ENCODE assay signal across 1 cellular context in the genomic region with DNA sequence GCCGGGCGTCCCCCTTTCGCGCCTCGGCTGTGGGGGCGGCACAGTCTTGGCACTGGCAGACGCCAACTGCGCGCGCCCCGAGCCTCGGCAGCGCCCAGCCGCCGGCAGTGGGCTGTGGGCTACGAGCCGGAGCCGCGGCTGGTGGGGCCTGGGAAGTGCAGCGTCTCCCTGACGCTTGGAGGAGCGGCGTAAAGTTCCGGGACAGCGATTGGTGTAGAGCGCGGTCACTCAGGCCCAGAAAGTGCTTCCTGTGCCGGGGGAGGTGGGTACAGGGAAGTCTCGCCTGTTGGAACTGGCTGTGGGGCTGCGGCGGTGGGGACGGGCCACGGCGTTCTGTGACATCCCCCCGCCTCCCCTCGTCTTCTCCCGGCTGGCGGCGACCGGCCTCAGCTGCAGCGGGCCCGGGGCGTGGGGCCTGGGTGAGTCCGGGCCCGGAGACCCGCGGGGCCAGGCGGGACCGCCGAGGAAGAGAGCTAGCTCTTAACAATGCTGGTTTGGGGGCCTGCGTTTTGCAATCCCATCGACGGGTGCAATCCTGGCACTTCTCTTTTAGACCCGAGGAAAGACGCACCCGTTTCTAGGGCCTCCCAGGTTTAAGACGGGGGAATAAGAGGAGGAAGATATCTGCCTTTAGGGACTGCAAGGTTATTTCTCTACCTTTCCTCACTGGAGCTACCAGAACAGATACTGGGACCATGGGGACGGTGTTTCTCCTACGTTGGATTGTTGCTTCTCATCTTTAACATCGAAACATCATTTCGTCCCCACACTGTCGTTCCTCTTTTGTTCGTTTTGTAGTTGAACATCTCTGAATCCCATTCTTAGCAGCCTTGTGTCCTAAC.
TF ChIP-seq lines count a peak whose summit lies in the region.

TSS of gene RWDD4 (minus strand) at position 157 of the 842 bp plus-strand sequence. CDS start 233 bp downstream, outside the sequence.
TSS of gene TRAPPC11 (plus strand) at position 265 of the 842 bp plus-strand sequence. CDS start 4,575 bp downstream, outside the sequence.

TF ChIP-seq in K562, 482 proteins besides CTCF, POLR2A, EP300 and RAD21 (continued from another document and continues in another):
- TF ChIP-seq, protein P1, sequence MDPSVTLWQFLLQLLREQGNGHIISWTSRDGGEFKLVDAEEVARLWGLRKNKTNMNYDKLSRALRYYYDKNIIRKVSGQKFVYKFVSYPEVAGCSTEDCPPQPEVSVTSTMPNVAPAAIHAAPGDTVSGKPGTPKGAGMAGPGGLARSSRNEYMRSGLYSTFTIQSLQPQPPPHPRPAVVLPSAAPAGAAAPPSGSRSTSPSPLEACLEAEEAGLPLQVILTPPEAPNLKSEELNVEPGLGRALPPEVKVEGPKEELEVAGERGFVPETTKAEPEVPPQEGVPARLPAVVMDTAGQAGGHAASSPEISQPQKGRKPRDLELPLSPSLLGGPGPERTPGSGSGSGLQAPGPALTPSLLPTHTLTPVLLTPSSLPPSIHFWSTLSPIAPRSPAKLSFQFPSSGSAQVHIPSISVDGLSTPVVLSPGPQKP (CRISPR knock-in tag; IDR thresholded peaks at IDR 0.05): no peak
- TF ChIP-seq ZNF311 (CRISPR knock-in tag; IDR thresholded peaks at IDR 0.05) (no peak), NFATC3 (IDR thresholded peaks at IDR 0.05) (no peak), NFRKB (IDR thresholded peaks at IDR 0.05; ENCODE audit: low read depth) (no peak), BMI1 (IDR thresholded peaks at IDR 0.05; ENCODE audit: low read length) (no peak), HES1 (IDR thresholded peaks at IDR 0.05; ENCODE audit: low read depth) (no peak), FOXJ2 (tag; IDR thresholded peaks at IDR 0.05) (no peak), RB1 (IDR thresholded peaks at IDR 0.05; ENCODE audit: low read depth) (no peak), HNRNPLL (IDR thresholded peaks at IDR 0.05; ENCODE audit: low read depth, low read length, poor library complexity, severe bottlenecking) (peak; percentile 57), ZNF197 (CRISPR knock-in tag; IDR thresholded peaks at IDR 0.05; ENCODE audit: low read depth) (no peak), SMAD3 (CRISPR knock-in tag; conservative IDR thresholded peaks at IDR 0.05) (no peak), ZNF263 (CRISPR knock-in tag; IDR thresholded peaks at IDR 0.05; ENCODE audit: borderline replicate concordance) (no peak; the same call in 1 of the 2 replicates), LCOR (CRISPR knock-in tag; IDR thresholded peaks at IDR 0.05) (no peak), ZNF592 (IDR thresholded peaks at IDR 0.05) (no peak), HDAC8 (tag; IDR thresholded peaks at IDR 0.05) (no peak), ATF2 (CRISPR knock-in tag; IDR thresholded peaks at IDR 0.05) (no peak), PRMT5 (CRISPR knock-in tag; IDR thresholded peaks at IDR 0.05) (no peak), TRIM28 (IDR thresholded peaks at IDR 0.05) (no peak; the same call in 1 of the 2 replicates), ZNF79 (CRISPR knock-in tag; IDR thresholded peaks at IDR 0.05; ENCODE audit: low read depth) (no peak), IFI16 (CRISPR knock-in tag; IDR thresholded peaks at IDR 0.05) (no peak), ETV1 (tag; conservative IDR thresholded peaks at IDR 0.05; ENCODE audit: low read depth) (no peak), RBM39 (optimal IDR thresholded peaks at IDR 0.05; ENCODE audit: low read depth, low read length) (no peak), XRCC3 (IDR thresholded peaks at IDR 0.05) (no peak), PTTG1 (tag; IDR thresholded peaks at IDR 0.05; ENCODE audit: low read depth) (no peak), PURB (CRISPR knock-in tag; IDR thresholded peaks at IDR 0.05; ENCODE audit: low read depth) (no peak), NCOA1 (IDR thresholded peaks at IDR 0.05; ENCODE audit: low read depth) (no peak), ZNF354B (CRISPR knock-in tag; IDR thresholded peaks at IDR 0.05) (no peak), CBX5 (IDR thresholded peaks at IDR 0.05; ENCODE audit: borderline replicate concordance, low read depth) (no peak), SMAD1 (IDR thresholded peaks at IDR 0.05; ENCODE audit: low read depth, low read length, partially characterized antibody) (no peak), HMG20A (CRISPR knock-in tag; conservative IDR thresholded peaks at IDR 0.05) (no peak)
- TF ChIP-seq, protein P2, sequence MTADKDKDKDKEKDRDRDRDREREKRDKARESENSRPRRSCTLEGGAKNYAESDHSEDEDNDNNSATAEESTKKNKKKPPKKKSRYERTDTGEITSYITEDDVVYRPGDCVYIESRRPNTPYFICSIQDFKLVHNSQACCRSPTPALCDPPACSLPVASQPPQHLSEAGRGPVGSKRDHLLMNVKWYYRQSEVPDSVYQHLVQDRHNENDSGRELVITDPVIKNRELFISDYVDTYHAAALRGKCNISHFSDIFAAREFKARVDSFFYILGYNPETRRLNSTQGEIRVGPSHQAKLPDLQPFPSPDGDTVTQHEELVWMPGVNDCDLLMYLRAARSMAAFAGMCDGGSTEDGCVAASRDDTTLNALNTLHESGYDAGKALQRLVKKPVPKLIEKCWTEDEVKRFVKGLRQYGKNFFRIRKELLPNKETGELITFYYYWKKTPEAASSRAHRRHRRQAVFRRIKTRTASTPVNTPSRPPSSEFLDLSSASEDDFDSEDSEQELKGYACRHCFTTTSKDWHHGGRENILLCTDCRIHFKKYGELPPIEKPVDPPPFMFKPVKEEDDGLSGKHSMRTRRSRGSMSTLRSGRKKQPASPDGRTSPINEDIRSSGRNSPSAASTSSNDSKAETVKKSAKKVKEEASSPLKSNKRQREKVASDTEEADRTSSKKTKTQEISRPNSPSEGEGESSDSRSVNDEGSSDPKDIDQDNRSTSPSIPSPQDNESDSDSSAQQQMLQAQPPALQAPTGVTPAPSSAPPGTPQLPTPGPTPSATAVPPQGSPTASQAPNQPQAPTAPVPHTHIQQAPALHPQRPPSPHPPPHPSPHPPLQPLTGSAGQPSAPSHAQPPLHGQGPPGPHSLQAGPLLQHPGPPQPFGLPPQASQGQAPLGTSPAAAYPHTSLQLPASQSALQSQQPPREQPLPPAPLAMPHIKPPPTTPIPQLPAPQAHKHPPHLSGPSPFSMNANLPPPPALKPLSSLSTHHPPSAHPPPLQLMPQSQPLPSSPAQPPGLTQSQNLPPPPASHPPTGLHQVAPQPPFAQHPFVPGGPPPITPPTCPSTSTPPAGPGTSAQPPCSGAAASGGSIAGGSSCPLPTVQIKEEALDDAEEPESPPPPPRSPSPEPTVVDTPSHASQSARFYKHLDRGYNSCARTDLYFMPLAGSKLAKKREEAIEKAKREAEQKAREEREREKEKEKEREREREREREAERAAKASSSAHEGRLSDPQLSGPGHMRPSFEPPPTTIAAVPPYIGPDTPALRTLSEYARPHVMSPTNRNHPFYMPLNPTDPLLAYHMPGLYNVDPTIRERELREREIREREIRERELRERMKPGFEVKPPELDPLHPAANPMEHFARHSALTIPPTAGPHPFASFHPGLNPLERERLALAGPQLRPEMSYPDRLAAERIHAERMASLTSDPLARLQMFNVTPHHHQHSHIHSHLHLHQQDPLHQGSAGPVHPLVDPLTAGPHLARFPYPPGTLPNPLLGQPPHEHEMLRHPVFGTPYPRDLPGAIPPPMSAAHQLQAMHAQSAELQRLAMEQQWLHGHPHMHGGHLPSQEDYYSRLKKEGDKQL (CRISPR knock-in tag; IDR thresholded peaks at IDR 0.05; ENCODE audit: borderline replicate concordance): no peak
- TF ChIP-seq, protein P3, sequence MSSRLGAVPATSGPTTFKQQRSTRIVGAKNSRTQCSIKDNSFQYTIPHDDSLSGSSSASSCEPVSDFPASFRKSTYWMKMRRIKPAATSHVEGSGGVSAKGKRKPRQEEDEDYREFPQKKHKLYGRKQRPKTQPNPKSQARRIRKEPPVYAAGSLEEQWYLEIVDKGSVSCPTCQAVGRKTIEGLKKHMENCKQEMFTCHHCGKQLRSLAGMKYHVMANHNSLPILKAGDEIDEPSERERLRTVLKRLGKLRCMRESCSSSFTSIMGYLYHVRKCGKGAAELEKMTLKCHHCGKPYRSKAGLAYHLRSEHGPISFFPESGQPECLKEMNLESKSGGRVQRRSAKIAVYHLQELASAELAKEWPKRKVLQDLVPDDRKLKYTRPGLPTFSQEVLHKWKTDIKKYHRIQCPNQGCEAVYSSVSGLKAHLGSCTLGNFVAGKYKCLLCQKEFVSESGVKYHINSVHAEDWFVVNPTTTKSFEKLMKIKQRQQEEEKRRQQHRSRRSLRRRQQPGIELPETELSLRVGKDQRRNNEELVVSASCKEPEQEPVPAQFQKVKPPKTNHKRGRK (tag; IDR thresholded peaks at IDR 0.05): no peak
- TF ChIP-seq, protein P4, sequence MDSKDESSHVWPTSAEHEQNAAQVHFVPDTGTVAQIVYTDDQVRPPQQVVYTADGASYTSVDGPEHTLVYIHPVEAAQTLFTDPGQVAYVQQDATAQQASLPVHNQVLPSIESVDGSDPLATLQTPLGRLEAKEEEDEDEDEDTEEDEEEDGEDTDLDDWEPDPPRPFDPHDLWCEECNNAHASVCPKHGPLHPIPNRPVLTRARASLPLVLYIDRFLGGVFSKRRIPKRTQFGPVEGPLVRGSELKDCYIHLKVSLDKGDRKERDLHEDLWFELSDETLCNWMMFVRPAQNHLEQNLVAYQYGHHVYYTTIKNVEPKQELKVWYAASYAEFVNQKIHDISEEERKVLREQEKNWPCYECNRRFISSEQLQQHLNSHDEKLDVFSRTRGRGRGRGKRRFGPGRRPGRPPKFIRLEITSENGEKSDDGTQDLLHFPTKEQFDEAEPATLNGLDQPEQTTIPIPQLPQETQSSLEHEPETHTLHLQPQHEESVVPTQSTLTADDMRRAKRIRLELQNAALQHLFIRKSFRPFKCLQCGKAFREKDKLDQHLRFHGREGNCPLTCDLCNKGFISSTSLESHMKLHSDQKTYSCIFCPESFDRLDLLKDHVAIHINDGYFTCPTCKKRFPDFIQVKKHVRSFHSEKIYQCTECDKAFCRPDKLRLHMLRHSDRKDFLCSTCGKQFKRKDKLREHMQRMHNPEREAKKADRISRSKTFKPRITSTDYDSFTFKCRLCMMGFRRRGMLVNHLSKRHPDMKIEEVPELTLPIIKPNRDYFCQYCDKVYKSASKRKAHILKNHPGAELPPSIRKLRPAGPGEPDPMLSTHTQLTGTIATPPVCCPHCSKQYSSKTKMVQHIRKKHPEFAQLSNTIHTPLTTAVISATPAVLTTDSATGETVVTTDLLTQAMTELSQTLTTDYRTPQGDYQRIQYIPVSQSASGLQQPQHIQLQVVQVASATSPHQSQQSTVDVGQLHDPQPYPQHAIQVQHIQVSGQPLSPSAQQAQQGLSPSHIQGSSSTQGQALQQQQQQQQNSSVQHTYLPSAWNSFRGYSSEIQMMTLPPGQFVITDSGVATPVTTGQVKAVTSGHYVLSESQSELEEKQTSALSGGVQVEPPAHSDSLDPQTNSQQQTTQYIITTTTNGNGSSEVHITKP (IDR thresholded peaks at IDR 0.05; ENCODE audit: partially characterized antibody): peak; percentile 76
- TF ChIP-seq, protein P5, sequence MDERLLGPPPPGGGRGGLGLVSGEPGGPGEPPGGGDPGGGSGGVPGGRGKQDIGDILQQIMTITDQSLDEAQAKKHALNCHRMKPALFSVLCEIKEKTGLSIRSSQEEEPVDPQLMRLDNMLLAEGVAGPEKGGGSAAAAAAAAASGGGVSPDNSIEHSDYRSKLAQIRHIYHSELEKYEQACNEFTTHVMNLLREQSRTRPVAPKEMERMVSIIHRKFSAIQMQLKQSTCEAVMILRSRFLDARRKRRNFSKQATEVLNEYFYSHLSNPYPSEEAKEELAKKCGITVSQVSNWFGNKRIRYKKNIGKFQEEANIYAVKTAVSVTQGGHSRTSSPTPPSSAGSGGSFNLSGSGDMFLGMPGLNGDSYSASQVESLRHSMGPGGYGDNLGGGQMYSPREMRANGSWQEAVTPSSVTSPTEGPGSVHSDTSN (CRISPR knock-in tag; IDR thresholded peaks at IDR 0.05; ENCODE audit: low read depth): peak; percentile 96
- TF ChIP-seq, protein P5 (tag; conservative IDR thresholded peaks at IDR 0.05; ENCODE audit: low read depth): peak; percentile 97
